Comparison of ENCODE assay signal across 1 cellular context in genomic region chr1:229412056-229412455, GRCh38.
TF ChIP-seq lines count a peak whose summit lies in the region.

No MANE protein-coding gene starts in this region.

TF ChIP-seq in HepG2, 621 proteins besides CTCF, POLR2A, EP300 and RAD21 (continued from another document):
- no peak for TF ChIP-seq AKNA (CRISPR knock-in tag; IDR thresholded peaks at IDR 0.05; ENCODE audit: borderline replicate concordance)
- TF ChIP-seq ARNT (IDR thresholded peaks at IDR 0.05), result no peak
- TF ChIP-seq IKZF5 (CRISPR knock-in tag; IDR thresholded peaks at IDR 0.05), result no peak
- TF ChIP-seq GABPA (IDR thresholded peaks at IDR 0.05; ENCODE audit: low read depth, low read length), result no peak
- no peak for TF ChIP-seq GABPA (CRISPR knock-in tag; IDR thresholded peaks at IDR 0.05; ENCODE audit: low read depth)
- no peak for TF ChIP-seq ZNF343 (CRISPR knock-in tag; IDR thresholded peaks at IDR 0.05)
- no peak for TF ChIP-seq MYC (CRISPR knock-in tag; IDR thresholded peaks at IDR 0.05; ENCODE audit: borderline replicate concordance)
- TF ChIP-seq TRAFD1 (CRISPR knock-in tag; IDR thresholded peaks at IDR 0.05; ENCODE audit: borderline replicate concordance), result no peak
- TF ChIP-seq GTF3A (CRISPR knock-in tag; conservative IDR thresholded peaks at IDR 0.05), result no peak
- TF ChIP-seq TFDP2 (CRISPR knock-in tag; IDR thresholded peaks at IDR 0.05), result no peak
- no peak for TF ChIP-seq ZNF367 (CRISPR knock-in tag; IDR thresholded peaks at IDR 0.05; ENCODE audit: borderline replicate concordance)
- TF ChIP-seq TAF15 (IDR thresholded peaks at IDR 0.05; ENCODE audit: low read depth, low read length, poor library complexity, severe bottlenecking), result no peak
- TF ChIP-seq RBAK (CRISPR knock-in tag; IDR thresholded peaks at IDR 0.05), result no peak
- TF ChIP-seq CHD4 (IDR thresholded peaks at IDR 0.05; ENCODE audit: borderline replicate concordance, low read length), result no peak
